Comparison of ENCODE assay signal across 17 cellular contexts in the genomic region with DNA sequence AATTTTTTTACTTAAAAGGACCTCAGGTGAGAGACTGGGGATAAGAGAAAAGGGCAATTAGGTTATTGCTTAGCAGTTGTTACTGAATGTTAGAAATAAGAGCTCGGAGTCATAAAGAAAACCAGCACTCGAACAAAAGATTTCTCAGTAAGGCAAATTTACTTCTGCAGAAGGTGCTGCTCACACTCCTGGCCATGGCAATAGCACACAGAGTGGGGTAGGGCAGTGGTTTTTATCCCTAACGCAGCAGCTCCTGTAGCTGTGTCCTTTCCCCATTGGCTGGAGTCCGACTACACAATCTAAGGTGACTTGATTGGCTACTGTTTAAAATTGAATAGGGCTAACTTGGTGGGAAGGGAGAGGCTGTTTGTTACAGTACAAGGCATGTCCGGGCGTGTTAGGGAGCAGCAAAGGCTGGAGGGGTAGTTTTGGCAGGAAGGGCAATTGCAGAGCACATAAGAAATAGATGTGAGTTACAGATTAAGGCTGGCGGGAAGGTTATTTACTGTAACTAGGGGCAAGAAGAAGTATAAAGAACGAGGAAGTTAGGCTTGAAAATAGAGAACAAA.
"Had no signal": no experiment of that assay in that cellular context is flagged by ENCODE, and none has a peak within 500 bp of the region (broad histone marks: within the 10 kb centered on the region; RNA-seq: fewer than 3 reads in every experiment).

No MANE protein-coding gene starts in this region.

- H3K27ac Mint-ChIP-seq: activated CD8-positive, alpha-beta memory T cell treated with anti-CD3 and anti-CD28 coated beads, Interleukin-2, amount 10 ng/mL, durations not matched to agents 7 days and 5 days; activated T-cell treated with anti-CD3 and anti-CD28 coated beads, Interleukin-2, amount 50 U/mL, for 24 hours; natural killer cell had no signal

- H3K4me1 Mint-ChIP-seq: activated CD8-positive, alpha-beta memory T cell treated with anti-CD3 and anti-CD28 coated beads, Interleukin-2, amount 10 ng/mL, durations not matched to agents 7 days and 5 days; natural killer cell had no signal

- H3K36me3 ChIP-seq: esophagus muscularis mucosa, left ventricle myocardium inferior, prostate gland, spleen, thyroid gland, uterus had no signal

- H3K4me3 ChIP-seq: esophagus muscularis mucosa, left ventricle myocardium inferior, prostate gland, spleen, thyroid gland, uterus had no signal

- DNase-seq: activated CD4-positive, alpha-beta T cell treated with anti-CD3 and anti-CD28 coated beads for 1 hour; activated CD4-positive, alpha-beta T cell treated with anti-CD3 and anti-CD28 coated beads, Interleukin-2, amount 50 U/mL, for 4 hours; activated CD8-positive, alpha-beta memory T cell treated with anti-CD3 and anti-CD28 coated beads, Interleukin-2, amount 10 ng/mL, durations not matched to agents 7 days and 5 days; activated naive CD4-positive, alpha-beta T cell treated with anti-CD3 and anti-CD28 coated beads, Interleukin-2, amount 50 U/mL, for 16 hours; activated T-cell treated with anti-CD3 and anti-CD28 coated beads, Interleukin-2, amount 50 U/mL, for 24 hours; hippocampal formation; kidney; left ventricle myocardium inferior; mesendoderm; natural killer cell; spleen; stimulated activated CD4-positive, alpha-beta T cell treated with anti-CD3 and anti-CD28 coated beads, Interleukin-1b, Interleukin-23, amount 100 ng/mL, for 48 hours; thyroid gland; uterus had no signal

- H3K4me3 Mint-ChIP-seq: activated CD8-positive, alpha-beta memory T cell treated with anti-CD3 and anti-CD28 coated beads, Interleukin-2, amount 10 ng/mL, durations not matched to agents 7 days and 5 days; activated T-cell treated with anti-CD3 and anti-CD28 coated beads, Interleukin-2, amount 50 U/mL, for 24 hours; natural killer cell had no signal

- H3K4me1 ChIP-seq: left ventricle myocardium inferior, prostate gland, spleen, thyroid gland, uterus had no signal

- H3K36me3 Mint-ChIP-seq: natural killer cell had no signal

- ATAC-seq: activated CD8-positive, alpha-beta memory T cell treated with anti-CD3 and anti-CD28 coated beads, Interleukin-2, amount 10 ng/mL, durations not matched to agents 7 days and 5 days; natural killer cell; sciatic nerve had no signal

- H3K27me3 ChIP-seq: esophagus muscularis mucosa, spleen, thyroid gland, uterus had no signal

- H3K27ac ChIP-seq: esophagus muscularis mucosa, left ventricle myocardium inferior, prostate gland, spleen, thyroid gland, uterus had no signal

- H3K9me3 ChIP-seq: prostate gland, thyroid gland, uterus had no signal
